ENCODE assay signal across 10 cellular contexts in genomic region chr14:93035917-93036651, GRCh38.
DNase-seq lines count a peak whose midpoint lies in the region; ATAC-seq and TF ChIP-seq lines count a peak whose summit lies in the region.
"Had no signal": no experiment of that assay in that cellular context is flagged by ENCODE, and none has a peak within 500 bp of the region (broad histone marks: within the 10 kb centered on the region; RNA-seq: fewer than 3 reads in every experiment).

No MANE protein-coding gene starts in this region.

- H3K27ac ChIP-seq in RWPE1 = peak overlapping the region; percentile 85
- H3K27ac ChIP-seq in esophagus muscularis mucosa (replicated peaks in 1 of 4) = peak overlapping the region; percentile 86 to 93 (median 86)
- H3K27ac ChIP-seq: HL-60 had no signal

- H3K4me3 Mint-ChIP-seq in natural killer cell = no peak overlapping the region
- H3K4me3 Mint-ChIP-seq in activated T-helper 2 cell treated with anti-CD3 and anti-CD28 coated beads, Interferon-gamma antibody, Interleukin-2, Interleukin-4, amounts not matched to agents 10 μg/mL and 5 μg/mL and 100 μg/mL, durations not matched to agents 14 hours and 24 hours and 36 hours (ENCODE audit: low read depth) = no peak overlapping the region

- WGBS in esophagus muscularis mucosa = 27% methylated on average over 17 of the region's 22 CpGs

- no peaks in the 10 kb centered on the region for H3K27me3 ChIP-seq in esophagus muscularis mucosa

- DNase-seq in ACHN (peak; percentile 27), RWPE1 (ENCODE audit: low spot score) (peak; percentile 76), esophagus muscularis mucosa (ENCODE audit: extremely low spot score) (no peak), natural killer cell (peak; percentile 59), islet precursor cell (no peak), GM13976 (ENCODE audit: low spot score) (no peak)
- no peak for DNase-seq in activated T-helper 2 cell treated with anti-CD3 and anti-CD28 coated beads, Interferon-gamma antibody, Interleukin-2, Interleukin-4, amounts not matched to agents 10 μg/mL and 5 μg/mL and 100 μg/mL, durations not matched to agents 14 hours and 24 hours and 36 hours (ENCODE audit: low spot score)

- intact Hi-C loops in esophagus muscularis mucosa (cut with DNase I) = loop anchor here (5.0 to 10.0 kb wide), 2 partner anchors 64 to 79 kb away; partner anchors contain the start of gene ITPK1
- intact Hi-C loops in natural killer cell (cut with micrococcal nuclease) = loop anchor here (2.0 kb wide), 2 partner anchors 31 to 39 kb away; no protein-coding TSS in a partner anchor
- intact Hi-C loops in activated T-helper 2 cell treated with anti-CD3 and anti-CD28 coated beads, Interferon-gamma antibody, Interleukin-2, Interleukin-4, amounts not matched to agents 10 μg/mL and 5 μg/mL and 100 μg/mL, durations not matched to agents 14 hours and 24 hours and 36 hours (cut with micrococcal nuclease) = no loop called here

- H3K9me3 Mint-ChIP-seq in natural killer cell = no peaks in the 10 kb centered on the region
- H3K9me3 Mint-ChIP-seq in activated T-helper 2 cell treated with anti-CD3 and anti-CD28 coated beads, Interferon-gamma antibody, Interleukin-2, Interleukin-4, amounts not matched to agents 10 μg/mL and 5 μg/mL and 100 μg/mL, durations not matched to agents 14 hours and 24 hours and 36 hours = no peaks in the 10 kb centered on the region

- TF ChIP-seq CTCF in RWPE1 (conservative IDR thresholded peaks at IDR 0.05; ENCODE audit: low read depth) (no peak), esophagus muscularis mucosa (IDR thresholded peaks at IDR 0.05) (no peak), natural killer cell (IDR thresholded peaks at IDR 0.05) (no peak), GM13976 (IDR thresholded peaks at IDR 0.05; ENCODE audit: borderline replicate concordance, control extremely low read depth, extremely low read depth, insufficient read depth, missing control alignments) (no peak)

- H3K9me3 ChIP-seq in esophagus muscularis mucosa = no peaks in the 10 kb centered on the region

- H3K27ac Mint-ChIP-seq in natural killer cell = peak overlapping the region; percentile 82 to 84
- no peak overlapping the region for H3K27ac Mint-ChIP-seq in activated T-helper 2 cell treated with anti-CD3 and anti-CD28 coated beads, Interferon-gamma antibody, Interleukin-2, Interleukin-4, amounts not matched to agents 10 μg/mL and 5 μg/mL and 100 μg/mL, durations not matched to agents 14 hours and 24 hours and 36 hours

- CTCF ChIA-PET in RWPE1 (lab: Yijun Ruan, JAX) = no interaction called here

- TF ChIP-seq POLR2A in esophagus muscularis mucosa (IDR thresholded peaks at IDR 0.05; ENCODE audit: low read depth) = no peak

- TF ChIP-seq EP300 in esophagus muscularis mucosa (IDR thresholded peaks at IDR 0.05) = peak; percentile 50

- no peaks in the 10 kb centered on the region for H3K36me3 ChIP-seq in esophagus muscularis mucosa

- in situ Hi-C loops in ACHN (cut with HindIII; ENCODE audit: low pct_ligation_motif_present, low pct_unique_long_range_greater_than_20kb, low sequenced_read_pairs) (no loop called here), GM13976 (cut with MboI; ENCODE audit: low sequenced_read_pairs, unreplicated experiment) (no loop called here)

- ATAC-seq in natural killer cell (peak; percentile 76 to 86 (median 79)), GM21576 (IDR thresholded peaks at IDR 0.05; ENCODE audit: unreplicated experiment) (no peak)

- peaks cover 46 to 77% of the 10 kb centered on the region in 2 donors for H3K4me1 Mint-ChIP-seq in natural killer cell
- H3K4me1 Mint-ChIP-seq in activated T-helper 2 cell treated with anti-CD3 and anti-CD28 coated beads, Interferon-gamma antibody, Interleukin-2, Interleukin-4, amounts not matched to agents 10 μg/mL and 5 μg/mL and 100 μg/mL, durations not matched to agents 14 hours and 24 hours and 36 hours (ENCODE audit: low read depth) = peaks cover 21% of the 10 kb centered on the region

- no peak overlapping the region for H3K4me3 ChIP-seq in esophagus muscularis mucosa
- H3K4me3 ChIP-seq: lung had no signal

- H3K27me3 Mint-ChIP-seq in natural killer cell (ENCODE audit: low read depth in 2 of 2) = no peaks in the 10 kb centered on the region
- no peaks in the 10 kb centered on the region for H3K27me3 Mint-ChIP-seq in activated T-helper 2 cell treated with anti-CD3 and anti-CD28 coated beads, Interferon-gamma antibody, Interleukin-2, Interleukin-4, amounts not matched to agents 10 μg/mL and 5 μg/mL and 100 μg/mL, durations not matched to agents 14 hours and 24 hours and 36 hours (ENCODE audit: low read depth)

- H3K36me3 Mint-ChIP-seq in natural killer cell = no peaks in the 10 kb centered on the region
- no peaks in the 10 kb centered on the region for H3K36me3 Mint-ChIP-seq in activated T-helper 2 cell treated with anti-CD3 and anti-CD28 coated beads, Interferon-gamma antibody, Interleukin-2, Interleukin-4, amounts not matched to agents 10 μg/mL and 5 μg/mL and 100 μg/mL, durations not matched to agents 14 hours and 24 hours and 36 hours (ENCODE audit: low read depth)

- POLR2A ChIA-PET in RWPE1 (lab: Yijun Ruan, JAX; ENCODE audit: low non-redundant PET) = no interaction called here

- H3K4me1 ChIP-seq in esophagus muscularis mucosa = peaks cover 90 to 100% (median 99%) of the 10 kb centered on the region in 4 donors

Comparison
In these comparisons a context has a peak if more than half of its experiments do, and no peak if none do; other contexts are left out.
1. DNase-seq: peak in ACHN (single experiment), RWPE1 (single experiment) and natural killer cell (single experiment); none in esophagus muscularis mucosa (single experiment), islet precursor cell (single experiment), activated T-helper 2 cell treated with anti-CD3 and anti-CD28 coated beads, Interferon-gamma antibody, Interleukin-2, Interleukin-4, amounts not matched to agents 10 μg/mL and 5 μg/mL and 100 μg/mL, durations not matched to agents 14 hours and 24 hours and 36 hours (single experiment) and GM13976 (single experiment).